ENCODE assay signal across 21 cellular contexts in genomic region chr10:129320340-129320739, GRCh38.
"Had no signal": no experiment of that assay in that cellular context is flagged by ENCODE, and none has a peak within 500 bp of the region (broad histone marks: within the 10 kb centered on the region; RNA-seq: fewer than 3 reads in every experiment).

No MANE protein-coding gene starts in this region.

- H3K4me3 ChIP-seq: colonic mucosa, gastrocnemius medialis, lower lobe of right lung, pancreas, right lobe of liver, suprapubic skin, transverse colon, vagina had no signal

- DNase-seq: colonic mucosa; effector memory CD4-positive, alpha-beta T cell; gastrocnemius medialis; head of caudate nucleus; left ventricle myocardium superior; lower lobe of right lung; natural killer cell; pancreas; right lobe of liver; small intestine; stimulated activated CD4-positive, alpha-beta T cell treated with anti-CD3 and anti-CD28 coated beads, Interleukin-12 subunit alpha, Interleukin-12 subunit beta, amount 100 ng/mL, for 4 hours; stimulated activated CD4-positive, alpha-beta T cell treated with anti-CD3 and anti-CD28 coated beads, Interleukin-1b, Interleukin-23, amount 100 ng/mL, for 48 hours; stimulated activated CD4-positive, alpha-beta T cell treated with anti-CD3 and anti-CD28 coated beads, Interleukin-4, amount 100 ng/mL, for 1 hour; stimulated activated CD8-positive, alpha-beta memory T cell treated with anti-CD3 and anti-CD28 coated beads, Interleukin-4, amount 100 ng/mL, for 48 hours; stimulated activated naive CD4-positive, alpha-beta T cell; stimulated activated naive CD8-positive, alpha-beta T cell treated with anti-CD3 and anti-CD28 coated beads, Interleukin-15, amount 100 ng/mL, for 72 hours; transverse colon had no signal

- H3K4me1 ChIP-seq: colonic mucosa, gastrocnemius medialis, lower lobe of right lung, pancreas, right lobe of liver, transverse colon had no signal

- H3K36me3 ChIP-seq: colonic mucosa, gastrocnemius medialis, lower lobe of right lung, pancreas, right lobe of liver, suprapubic skin, transverse colon, vagina had no signal

- FAIRE-seq: keratinocyte, pancreas, small intestine had no signal

- H3K27ac ChIP-seq: colonic mucosa, gastrocnemius medialis, lower lobe of right lung, pancreas, right lobe of liver, suprapubic skin, transverse colon, vagina had no signal

- H3K9me3 ChIP-seq: colonic mucosa, gastrocnemius medialis, pancreas, right lobe of liver had no signal

- H3K27me3 ChIP-seq: colonic mucosa, gastrocnemius medialis, right lobe of liver, suprapubic skin, transverse colon, vagina had no signal

- ATAC-seq: esophagus mucosa; gastrocnemius medialis; left ventricle myocardium superior; lower lobe of right lung; natural killer cell; pancreas; right lobe of liver; stimulated activated naive CD8-positive, alpha-beta T cell treated with anti-CD3 and anti-CD28 coated beads, Interleukin-15, amount 100 ng/mL, for 72 hours had no signal
